10 cellular contexts compared by ENCODE assay signal in the genomic region with DNA sequence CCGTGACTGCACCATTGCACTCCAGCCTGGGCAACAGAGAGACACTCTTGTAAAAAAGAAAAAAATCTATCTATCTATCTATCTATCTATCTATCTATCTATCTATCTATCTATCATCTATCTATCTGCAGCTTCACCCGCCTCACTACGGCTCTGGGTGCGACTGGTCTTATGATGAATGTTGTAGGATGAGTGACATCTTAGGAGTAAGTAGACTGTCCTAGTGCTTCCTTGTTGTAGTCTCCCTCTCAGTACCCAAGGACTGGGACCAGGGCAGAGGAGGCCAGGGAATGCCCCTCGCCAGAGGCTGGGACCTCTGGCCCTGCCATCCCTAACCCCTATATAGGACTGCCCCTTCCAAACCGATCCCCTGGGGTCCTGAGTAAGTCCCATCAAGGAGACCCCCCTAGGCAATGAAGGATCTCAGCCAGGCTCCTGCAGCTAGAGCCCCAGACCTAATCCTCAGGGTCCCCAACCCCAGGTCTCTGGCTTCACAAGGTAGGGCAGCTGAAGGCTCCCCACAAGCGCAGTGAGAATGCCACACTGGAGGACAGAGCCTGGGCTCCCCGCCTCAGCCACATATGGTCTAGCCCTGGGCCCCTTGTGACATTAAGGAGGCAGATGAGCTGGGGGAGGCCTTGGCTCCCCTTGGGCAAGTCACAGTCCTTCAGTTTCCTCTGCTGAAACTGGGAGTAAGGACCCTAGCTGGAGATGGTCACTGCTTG. TPM values are rescaled to one million over a fixed set of nuclear protein-coding genes. Genes with fewer than 3 reads are reported as not detected.
DNase-seq lines count a peak whose midpoint lies in the region; TF ChIP-seq lines count a peak whose summit lies in the region.
"Had no signal": no experiment of that assay in that cellular context is flagged by ENCODE, and none has a peak within 500 bp of the region (broad histone marks: within the 10 kb centered on the region; RNA-seq: fewer than 3 reads in every experiment).

No MANE protein-coding gene starts in this region.

- H3K27me3 ChIP-seq in BLaER1 = no peaks in the 10 kb centered on the region
- H3K27me3 ChIP-seq: adrenal gland had no signal

- H3K4me3 Mint-ChIP-seq in IgD-negative memory B cell = peak overlapping the region; percentile 91 to 96 (median 95)
- peak overlapping the region; percentile 82 for H3K4me3 Mint-ChIP-seq in MCF 10A (ENCODE audit: unreplicated experiment)
- peak overlapping the region; percentile 95 for H3K4me3 Mint-ChIP-seq in neural crest cell

- peaks cover 1% of the 10 kb centered on the region for H3K36me3 Mint-ChIP-seq in IgD-negative memory B cell
- H3K36me3 Mint-ChIP-seq in MCF 10A (ENCODE audit: insufficient read depth, unreplicated experiment) = peaks cover 18% of the 10 kb centered on the region
- H3K36me3 Mint-ChIP-seq in neural crest cell (ENCODE audit: low read depth) = no peaks in the 10 kb centered on the region

- H3K9me3 ChIP-seq in BLaER1 = no peaks in the 10 kb centered on the region
- H3K9me3 ChIP-seq: adrenal gland had no signal

- H3K27me3 Mint-ChIP-seq in IgD-negative memory B cell (peaks cover 6% of the 10 kb centered on the region), MCF 10A (ENCODE audit: insufficient read depth, unreplicated experiment) (peaks cover 29% of the 10 kb centered on the region), neural crest cell (ENCODE audit: low read depth) (peaks cover 32% of the 10 kb centered on the region)

- peak overlapping the region; percentile 87; the same call in 1 of the 2 replicates for H3K4me3 ChIP-seq in BLaER1

- peaks cover 35% of the 10 kb centered on the region for H4K20me1 ChIP-seq in BLaER1

- peak overlapping the region; percentile 31; the same call in 1 of the 2 replicates for H3K27ac ChIP-seq in BLaER1

- no TSS peak for BruUV-seq in MCF 10A (replicated peaks; lab: Mats Ljungman, UMichigan)

- peaks cover 11 to 18% (median 16%) of the 10 kb centered on the region in 3 donors for H3K4me1 Mint-ChIP-seq in IgD-negative memory B cell
- peaks cover 6% of the 10 kb centered on the region for H3K4me1 Mint-ChIP-seq in MCF 10A (ENCODE audit: insufficient read depth, unreplicated experiment)
- peaks cover 25% of the 10 kb centered on the region for H3K4me1 Mint-ChIP-seq in neural crest cell

- peak overlapping the region; percentile 90 for H3K4me2 ChIP-seq in BLaER1

- intact Hi-C loops in MCF 10A (cut with micrococcal nuclease) = no loop called here

- H3K27ac Mint-ChIP-seq in IgD-negative memory B cell (peak overlapping the region; percentile 82 to 96 (median 90)), MCF 10A (ENCODE audit: low read depth, unreplicated experiment) (no peak overlapping the region), neural crest cell (ENCODE audit: unreplicated experiment) (no peak overlapping the region)

- TF ChIP-seq CTCF in MCF 10A (IDR thresholded peaks at IDR 0.05; ENCODE audit: unreplicated experiment) (no peak), neural crest cell (conservative IDR thresholded peaks at IDR 0.05) (no peak)

- peaks cover 36% of the 10 kb centered on the region for H3K36me3 ChIP-seq in BLaER1

- POLR2A ChIA-PET in MCF 10A (lab: Yijun Ruan, JAX) = interaction anchor here (0.6 to 1.6 kb wide), 4 partner anchors 9 to 153 kb away, joined by 4 to 5 read pairs (median 4); no protein-coding TSS in a partner anchor

- peaks cover 37% of the 10 kb centered on the region for H3K4me1 ChIP-seq in BLaER1

- no peaks in the 10 kb centered on the region for H3K9me3 Mint-ChIP-seq in IgD-negative memory B cell
- H3K9me3 Mint-ChIP-seq in MCF 10A (ENCODE audit: unreplicated experiment) = no peaks in the 10 kb centered on the region
- no peaks in the 10 kb centered on the region for H3K9me3 Mint-ChIP-seq in neural crest cell

- no peak overlapping the region for H3K9ac ChIP-seq in BLaER1

- CTCF ChIA-PET in MCF 10A (lab: Yijun Ruan, JAX) = interaction anchor here (0.6 to 1.4 kb wide), 6 partner anchors 12 to 525 kb away, joined by 3 to 4 read pairs (median 4); no protein-coding TSS in a partner anchor

- DNase-seq in MCF 10A (ENCODE audit: unreplicated experiment) (no peak), neural crest cell (ENCODE audit: low read depth, low spot score) (no peak), D341Med (ENCODE audit: low spot score) (no peak), dedifferentiated amniotic fluid mesenchymal stem cell (ENCODE audit: extremely low spot score) (no peak), NCI-H128 (lab: John Stamatoyannopoulos, UW; ENCODE audit: unreplicated experiment) (no peak), NOMO-1 treated with dmso at 0.1 percent for 144 hours (lab: John Stamatoyannopoulos, UW; ENCODE audit: unreplicated experiment) (no peak)

RNA-seq across cellular contexts. Expression of a gene that starts 0.9 kb away (rescaled TPM):
- polyA plus RNA-seq in IgD-negative memory B cell = 111 TPM
- total RNA-seq in MCF 10A (2022) (141 and 156 TPM in 2 replicates), neural crest cell (124 and 125 TPM in 2 replicates)

RNA-seq across cellular contexts. Expression of a gene that starts 29.0 kb away (rescaled TPM):
- polyA plus RNA-seq in IgD-negative memory B cell = 1.5 TPM
- total RNA-seq in MCF 10A (2022) (not detected in 2 replicates), neural crest cell (0.35 and 0.43 TPM in 2 replicates)
- total RNA-seq: H4 had no signal

Comparison
In these comparisons a context has a peak if more than half of its experiments do, and no peak if none do; other contexts are left out.
1. H3K27ac Mint-ChIP-seq: peak in IgD-negative memory B cell (3 of 3); none in MCF 10A (single experiment) and neural crest cell (single experiment).
2. Peak in every context shown above with its lines, with median percentiles within 50 percentile points of each other: H3K4me3 Mint-ChIP-seq.